Comparison of ENCODE assay signal across 8 cellular contexts in the genomic region with DNA sequence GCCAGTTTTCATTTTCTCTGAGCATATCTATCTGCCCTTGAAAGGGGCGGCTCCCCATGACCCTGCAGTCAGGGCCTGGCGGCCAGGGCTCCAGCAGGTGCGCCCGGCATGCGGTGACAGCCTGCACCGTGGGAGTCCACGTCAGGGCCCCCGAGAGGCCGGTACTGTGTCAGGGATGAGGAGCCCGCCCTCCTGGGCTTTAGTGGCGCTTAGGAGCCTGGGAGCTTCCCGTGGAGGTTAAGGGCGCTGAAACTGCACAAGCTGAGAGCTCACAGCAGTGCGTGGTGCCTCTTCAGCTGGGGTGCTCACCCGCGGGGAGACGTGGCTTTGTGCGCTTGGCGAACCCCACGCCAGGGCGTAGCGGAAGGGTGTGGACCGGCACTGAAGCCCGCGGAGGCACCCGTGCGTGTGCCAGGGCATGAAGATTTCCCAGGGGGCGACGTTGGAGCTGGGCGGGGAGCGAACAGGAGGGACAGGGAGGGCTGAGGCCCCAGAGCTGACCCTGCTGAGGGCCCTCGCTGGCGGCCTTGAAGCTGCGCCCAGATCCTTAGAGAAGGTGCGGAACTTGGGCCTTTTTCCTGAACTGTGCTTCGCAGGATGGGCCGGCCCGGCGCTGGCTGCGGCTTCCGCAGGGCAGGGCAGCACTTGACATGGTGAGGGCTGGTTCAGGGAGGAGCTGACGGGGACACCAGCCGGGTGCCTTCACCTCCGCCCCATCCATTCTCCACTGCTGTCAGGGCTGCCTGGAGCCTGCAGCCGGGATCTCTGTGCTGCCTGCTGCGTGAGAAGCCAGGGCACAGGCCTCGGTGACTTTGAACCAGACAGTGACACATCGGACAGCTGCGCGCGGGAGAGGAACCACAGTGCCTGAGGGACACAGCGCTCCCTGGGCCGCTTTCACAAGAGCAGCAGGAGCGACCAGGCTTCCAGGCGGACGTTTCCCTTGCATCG. TPM values are rescaled to one million over a fixed set of nuclear protein-coding genes. Genes with fewer than 3 reads are reported as not detected.
DNase-seq lines count a peak whose midpoint lies in the region; ATAC-seq and TF ChIP-seq lines count a peak whose summit lies in the region.

No MANE protein-coding gene starts in this region.

- H3K4me3 Mint-ChIP-seq in activated naive CD4-positive, alpha-beta T cell treated with anti-CD3 and anti-CD28 coated beads, Interleukin-2, amount 10 ng/mL, durations not matched to agents 7 days and 5 days, result peak overlapping the region; percentile 83

- H3K27me3 Mint-ChIP-seq in activated naive CD4-positive, alpha-beta T cell treated with anti-CD3 and anti-CD28 coated beads, Interleukin-2, amount 10 ng/mL, durations not matched to agents 7 days and 5 days, result peaks cover 16% of the 10 kb centered on the region

- H3K9ac ChIP-seq in OCI-LY1 (ENCODE audit: low read length), result no peak overlapping the region

- H3K4me1 ChIP-seq in OCI-LY1 (ENCODE audit: insufficient read depth, low read length, severe bottlenecking) (peaks cover 9% of the 10 kb centered on the region), left ventricle myocardium inferior (peaks cover 47% of the 10 kb centered on the region)

- POLR2A ChIA-PET in AG04449 (lab: Yijun Ruan, JAX), result interaction anchor here (0.6 to 1.0 kb wide), 2 partner anchors 32 to 102 kb away, joined by 3 read pairs; no protein-coding TSS in a partner anchor

- peaks cover 82% of the 10 kb centered on the region for H3K4me1 Mint-ChIP-seq in activated naive CD4-positive, alpha-beta T cell treated with anti-CD3 and anti-CD28 coated beads, Interleukin-2, amount 10 ng/mL, durations not matched to agents 7 days and 5 days

- no peaks in the 10 kb centered on the region for H3K79me2 ChIP-seq in OCI-LY1 (ENCODE audit: insufficient read depth, low read length)

- peaks cover 17% of the 10 kb centered on the region for H3K36me3 Mint-ChIP-seq in activated naive CD4-positive, alpha-beta T cell treated with anti-CD3 and anti-CD28 coated beads, Interleukin-2, amount 10 ng/mL, durations not matched to agents 7 days and 5 days

- H3K9me3 Mint-ChIP-seq in activated naive CD4-positive, alpha-beta T cell treated with anti-CD3 and anti-CD28 coated beads, Interleukin-2, amount 10 ng/mL, durations not matched to agents 7 days and 5 days, result peaks cover 13% of the 10 kb centered on the region

- no peaks in the 10 kb centered on the region for H3K9me3 ChIP-seq in OCI-LY1 (ENCODE audit: low read length)
- no peaks in the 10 kb centered on the region for H3K9me3 ChIP-seq in left ventricle myocardium inferior (replicated peaks)

- DNase-seq in AG04449 (ENCODE audit: low read depth, low spot score), result no peak
- DNase-seq in activated naive CD4-positive, alpha-beta T cell treated with anti-CD3 and anti-CD28 coated beads, Interleukin-2, amount 10 ng/mL, durations not matched to agents 7 days and 5 days, result peak; percentile 73
- peak; percentile 60 for DNase-seq in left ventricle myocardium inferior
- DNase-seq in T1000 (lab: John Stamatoyannopoulos, UW), result no peak
- DNase-seq in GDM1 (lab: John Stamatoyannopoulos, UW), result no peak

- H3K27ac ChIP-seq in OCI-LY1 (ENCODE audit: low read depth, low read length, poor library complexity, severe bottlenecking) (no peak overlapping the region), left ventricle myocardium inferior (replicated peaks) (peak overlapping the region; percentile 88), skin epidermis (peak overlapping the region in 20 of 21 experiments; percentile 27 to 93 (median 76))

- no peak for TF ChIP-seq CTCF in AG04449 (IDR thresholded peaks at IDR 0.05; ENCODE audit: insufficient read depth, low read length, missing control alignments)
- TF ChIP-seq CTCF in OCI-LY1 (IDR thresholded peaks at IDR 0.05; ENCODE audit: low read length), result no peak
- TF ChIP-seq CTCF in left ventricle myocardium inferior (IDR thresholded peaks at IDR 0.05; ENCODE audit: borderline replicate concordance), result no peak

- H4K20me1 ChIP-seq in OCI-LY1 (ENCODE audit: insufficient read depth, low read length), result no peaks in the 10 kb centered on the region

- CTCF ChIA-PET in AG04449 (lab: Yijun Ruan, JAX), result interaction anchor here (0.8 to 5.4 kb wide), 8 partner anchors 8 to 277 kb away, joined by 3 to 31 read pairs (median 4); a partner anchor contains a TSS
- CTCF ChIA-PET in activated naive CD4-positive, alpha-beta T cell treated with anti-CD3 and anti-CD28 coated beads, Interleukin-2, amount 10 ng/mL, durations not matched to agents 7 days and 5 days (lab: Charles Lee), result interaction anchor here (0.8 to 2.0 kb wide), 2 partner anchors 63 to 79 kb away, joined by 3 to 6 read pairs; no protein-coding TSS in a partner anchor

- no peaks in the 10 kb centered on the region for H3K27me3 ChIP-seq in OCI-LY1 (ENCODE audit: insufficient read depth, low read length)
- no peaks in the 10 kb centered on the region for H3K27me3 ChIP-seq in left ventricle myocardium inferior (ENCODE audit: low read depth)

- H3K9me2 ChIP-seq in OCI-LY1 (ENCODE audit: low read depth, low read length), result no peaks in the 10 kb centered on the region

- H3K36me3 ChIP-seq in OCI-LY1 (ENCODE audit: insufficient read depth, low read length), result no peaks in the 10 kb centered on the region
- H3K36me3 ChIP-seq in left ventricle myocardium inferior, result no peaks in the 10 kb centered on the region

- H2AFZ ChIP-seq in OCI-LY1 (ENCODE audit: low read length), result no peak overlapping the region

- intact Hi-C loops in left ventricle myocardium inferior (cut with micrococcal nuclease), result no loop called here

- no peaks in the 10 kb centered on the region for H3F3A ChIP-seq in OCI-LY1 (ENCODE audit: insufficient read depth, low read length)

- H3K4me2 ChIP-seq in OCI-LY1 (ENCODE audit: low read length), result peak overlapping the region; percentile 34; the same call in 1 of the 2 replicates

- peak; percentile 36 for ATAC-seq in GM19035 (IDR thresholded peaks at IDR 0.05; ENCODE audit: unreplicated experiment)

- H3K27ac Mint-ChIP-seq in activated naive CD4-positive, alpha-beta T cell treated with anti-CD3 and anti-CD28 coated beads, Interleukin-2, amount 10 ng/mL, durations not matched to agents 7 days and 5 days, result peak overlapping the region; percentile 93

- H3K4me3 ChIP-seq in AG04449 (ENCODE audit: low read depth, low read length) (peak overlapping the region; percentile 39), OCI-LY1 (ENCODE audit: low read depth, low read length, poor library complexity, severe bottlenecking) (no peak overlapping the region), left ventricle myocardium inferior (peak overlapping the region; percentile 68), skin epidermis (peak overlapping the region; percentile 26 to 44 (median 38))

RNA-seq across cellular contexts. Expression of a gene that starts 32.9 kb away (rescaled TPM):
- not detected for total RNA-seq in left ventricle myocardium inferior

RNA-seq across cellular contexts. Expression of a gene that starts 33.0 kb away (rescaled TPM):
- 20.0 TPM for total RNA-seq in left ventricle myocardium inferior

Comparison
In these comparisons a context has a peak if more than half of its experiments do, and no peak if none do; other contexts are left out.
1. DNase-seq: peak in activated naive CD4-positive, alpha-beta T cell treated with anti-CD3 and anti-CD28 coated beads, Interleukin-2, amount 10 ng/mL, durations not matched to agents 7 days and 5 days (single experiment) and left ventricle myocardium inferior (single experiment); none in AG04449 (single experiment), T1000 (single experiment) and GDM1 (single experiment).